In the genomic region with DNA sequence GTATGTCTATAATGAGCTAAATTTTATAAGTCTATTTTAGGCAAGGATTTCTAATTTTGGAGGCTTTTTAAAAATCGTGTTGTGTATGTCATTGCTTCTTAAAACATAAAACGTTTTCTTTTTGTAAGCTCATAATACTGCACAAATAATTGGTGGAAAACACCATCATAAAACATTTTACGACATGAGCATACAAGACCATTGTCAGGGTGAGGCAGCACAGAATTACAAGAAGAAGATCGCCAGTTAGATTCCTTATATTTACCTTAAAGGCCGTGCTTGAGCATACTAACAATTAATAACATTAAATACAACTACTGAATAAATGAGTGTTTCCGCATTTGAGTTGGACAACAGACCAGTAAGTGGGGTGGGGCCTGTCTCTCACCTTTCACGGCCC, we compare ENCODE assay signal across 8 cellular contexts. TPM values are rescaled to one million over a fixed set of nuclear protein-coding genes. Genes with fewer than 3 reads are reported as not detected.
DNase-seq lines count a peak whose midpoint lies in the region; ATAC-seq and TF ChIP-seq lines count a peak whose summit lies in the region.

No MANE protein-coding gene starts in this region.

- POLR2A ChIA-PET in naive thymus-derived CD4-positive, alpha-beta T cell (lab: Charles Lee): no interaction called here

- no peaks in the 10 kb centered on the region for H3K36me3 Mint-ChIP-seq in stimulated activated naive CD8-positive, alpha-beta T cell treated with anti-CD3 and anti-CD28 coated beads, Interleukin-15, Interleukin-2, amounts not matched to agents 100 ng/mL and 50 ng/mL, for 24 hours (ENCODE audit: low read depth)
- H3K36me3 Mint-ChIP-seq in naive thymus-derived CD4-positive, alpha-beta T cell: no peaks in the 10 kb centered on the region

- peaks cover 2 to 13% of the 10 kb centered on the region in 2 donors for H3K4me1 ChIP-seq in naive thymus-derived CD4-positive, alpha-beta T cell (ENCODE audit: control insufficient read depth in 2 of 2, insufficient read depth in 2 of 2, low read length in 2 of 2)

- no peak for TF ChIP-seq CTCF in dorsolateral prefrontal cortex (IDR thresholded peaks at IDR 0.05 in 54 of 56, conservative IDR thresholded peaks at IDR 0.05 in 2 of 56; ENCODE audit: low read depth in 1 of 56, partially characterized antibody in 56 of 56)

- H3K4me3 Mint-ChIP-seq in stimulated activated naive CD8-positive, alpha-beta T cell treated with anti-CD3 and anti-CD28 coated beads, Interleukin-15, Interleukin-2, amounts not matched to agents 100 ng/mL and 50 ng/mL, for 24 hours: peak overlapping the region; percentile 0
- peak overlapping the region in 1 of 2 donors; percentile 32 for H3K4me3 Mint-ChIP-seq in stimulated activated naive CD8-positive, alpha-beta T cell treated with anti-CD3 and anti-CD28 coated beads, Interleukin-15, amount 100 ng/mL, for 72 hours
- peak overlapping the region in 8 of 10 donors; percentile 30 to 81 (median 64) for H3K4me3 Mint-ChIP-seq in naive thymus-derived CD4-positive, alpha-beta T cell

- H3K4me3 ChIP-seq in dorsolateral prefrontal cortex: peak overlapping the region; percentile 18 to 69 (median 49)
- H3K4me3 ChIP-seq in naive thymus-derived CD4-positive, alpha-beta T cell (ENCODE audit: low read length): peak overlapping the region; percentile 35

- H3K4me1 Mint-ChIP-seq in stimulated activated naive CD8-positive, alpha-beta T cell treated with anti-CD3 and anti-CD28 coated beads, Interleukin-15, Interleukin-2, amounts not matched to agents 100 ng/mL and 50 ng/mL, for 24 hours (ENCODE audit: low read depth): peaks cover 18% of the 10 kb centered on the region
- H3K4me1 Mint-ChIP-seq in stimulated activated naive CD8-positive, alpha-beta T cell treated with anti-CD3 and anti-CD28 coated beads, Interleukin-15, amount 100 ng/mL, for 72 hours: peaks cover 12% of the 10 kb centered on the region
- H3K4me1 Mint-ChIP-seq in naive thymus-derived CD4-positive, alpha-beta T cell: peaks cover 12 to 22% (median 20%) of the 10 kb centered on the region in 7 donors

- no peak overlapping the region for H3K27ac Mint-ChIP-seq in stimulated activated naive CD8-positive, alpha-beta T cell treated with anti-CD3 and anti-CD28 coated beads, Interleukin-15, Interleukin-2, amounts not matched to agents 100 ng/mL and 50 ng/mL, for 24 hours
- no peak overlapping the region for H3K27ac Mint-ChIP-seq in stimulated activated naive CD8-positive, alpha-beta T cell treated with anti-CD3 and anti-CD28 coated beads, Interleukin-15, amount 100 ng/mL, for 72 hours
- no peak overlapping the region for H3K27ac Mint-ChIP-seq in naive thymus-derived CD4-positive, alpha-beta T cell

- H3K27me3 Mint-ChIP-seq in stimulated activated naive CD8-positive, alpha-beta T cell treated with anti-CD3 and anti-CD28 coated beads, Interleukin-15, Interleukin-2, amounts not matched to agents 100 ng/mL and 50 ng/mL, for 24 hours: peaks cover 79% of the 10 kb centered on the region
- peaks cover 76% of the 10 kb centered on the region for H3K27me3 Mint-ChIP-seq in stimulated activated naive CD8-positive, alpha-beta T cell treated with anti-CD3 and anti-CD28 coated beads, Interleukin-15, amount 100 ng/mL, for 72 hours
- peaks cover 60 to 87% (median 74%) of the 10 kb centered on the region in 5 donors for H3K27me3 Mint-ChIP-seq in naive thymus-derived CD4-positive, alpha-beta T cell

- CTCF ChIA-PET in naive thymus-derived CD4-positive, alpha-beta T cell (lab: Charles Lee): interaction anchor here (2.3 kb wide), 1 partner anchor 8 kb away, joined by 14 read pairs; no protein-coding TSS in a partner anchor

- peaks cover 0 to 57% (median 16%) of the 10 kb centered on the region in 45 donors for H3K27me3 ChIP-seq in dorsolateral prefrontal cortex
- peaks cover 3 to 18% of the 10 kb centered on the region in 2 donors for H3K27me3 ChIP-seq in naive thymus-derived CD4-positive, alpha-beta T cell (ENCODE audit: control insufficient read depth in 2 of 2, insufficient read depth in 2 of 2, low read length in 2 of 2)

- H3K27ac ChIP-seq in dorsolateral prefrontal cortex: peak overlapping the region in 12 of 59 donors; percentile 9 to 68 (median 30)
- no peak overlapping the region for H3K27ac ChIP-seq in naive thymus-derived CD4-positive, alpha-beta T cell (ENCODE audit: low read depth, low read length)

- H3K9me3 ChIP-seq in naive thymus-derived CD4-positive, alpha-beta T cell (ENCODE audit: control insufficient read depth in 2 of 3, low read length in 3 of 3): no peaks in the 10 kb centered on the region

- ATAC-seq in stimulated activated naive CD8-positive, alpha-beta T cell treated with anti-CD3 and anti-CD28 coated beads, Interleukin-15, amount 100 ng/mL, for 72 hours: no peak
- no peak for ATAC-seq in naive thymus-derived CD4-positive, alpha-beta T cell
- ATAC-seq in GM21526 (IDR thresholded peaks at IDR 0.05; ENCODE audit: low FRiP score, unreplicated experiment): no peak
- ATAC-seq in HG03520 (IDR thresholded peaks at IDR 0.05; ENCODE audit: unreplicated experiment): no peak

- no peak for DNase-seq in stimulated activated naive CD8-positive, alpha-beta T cell treated with anti-CD3 and anti-CD28 coated beads, Interleukin-15, amount 100 ng/mL, for 72 hours
- DNase-seq in dorsolateral prefrontal cortex (no peak), AG08395 (ENCODE audit: low spot score) (no peak), NCI-H1694 (lab: John Stamatoyannopoulos, UW) (no peak)
- no peak for DNase-seq in naive thymus-derived CD4-positive, alpha-beta T cell

- intact Hi-C loops in dorsolateral prefrontal cortex (cut with DNase I): no loop called here
- intact Hi-C loops in naive thymus-derived CD4-positive, alpha-beta T cell (cut with micrococcal nuclease): loop anchor here in 1 of 2 donors (10.0 kb wide), 1 partner anchor 61 kb away; no protein-coding TSS in a partner anchor

- no peaks in the 10 kb centered on the region for H3K9me3 Mint-ChIP-seq in stimulated activated naive CD8-positive, alpha-beta T cell treated with anti-CD3 and anti-CD28 coated beads, Interleukin-15, Interleukin-2, amounts not matched to agents 100 ng/mL and 50 ng/mL, for 24 hours
- no peaks in the 10 kb centered on the region for H3K9me3 Mint-ChIP-seq in stimulated activated naive CD8-positive, alpha-beta T cell treated with anti-CD3 and anti-CD28 coated beads, Interleukin-15, amount 100 ng/mL, for 72 hours
- peaks cover 0 to 6% (median 0%) of the 10 kb centered on the region in 11 donors for H3K9me3 Mint-ChIP-seq in naive thymus-derived CD4-positive, alpha-beta T cell

- no peaks in the 10 kb centered on the region for H3K36me3 ChIP-seq in naive thymus-derived CD4-positive, alpha-beta T cell (ENCODE audit: control insufficient read depth in 2 of 3, insufficient read depth in 3 of 3, low read length in 3 of 3)

RNA-seq across cellular contexts. Expression of a gene that starts 19.1 kb away (rescaled TPM):
- total RNA-seq in dorsolateral prefrontal cortex: under 1 TPM in 1 of 120 experiments, not detected in 119; 0.32 TPM
- total RNA-seq in naive thymus-derived CD4-positive, alpha-beta T cell: not detected
- polyA plus RNA-seq in naive thymus-derived CD4-positive, alpha-beta T cell: not detected
